1 cellular context compared by ENCODE assay signal in genomic region chr12:89525824-89526770, GRCh38.
TF ChIP-seq lines count a peak whose summit lies in the region.

POC1B (minus strand) TSS chr12:89526047; CDS start chr12:89525895, 152 bp downstream.

TF ChIP-seq in K562, 482 proteins besides CTCF, POLR2A, EP300 and RAD21 (continued from another document and continues in another):
- TF ChIP-seq ZMIZ1 (IDR thresholded peaks at IDR 0.05; ENCODE audit: low read depth in 2 of 2, low read length in 2 of 2) (peak in 1 of 2 experiments; percentile 89; a peak in 2 of 4 replicates), E2F8 (IDR thresholded peaks at IDR 0.05; ENCODE audit: low read depth, partially characterized antibody) (peak; percentile 83), POLR2AphosphoS2 (IDR thresholded peaks at IDR 0.05; ENCODE audit: low read length) (no peak), TCF3 (CRISPR knock-in tag; IDR thresholded peaks at IDR 0.05) (0 out of 2 replicates have a peak, but pooled peaks have one; percentile 17), EGR1 (conservative IDR thresholded peaks at IDR 0.05) (no peak), ZNF436 (CRISPR knock-in tag; IDR thresholded peaks at IDR 0.05) (no peak), GATAD2B (IDR thresholded peaks at IDR 0.05; ENCODE audit: borderline replicate concordance) (no peak), PHF8 (IDR thresholded peaks at IDR 0.05; ENCODE audit: borderline replicate concordance, low read length) (peak; percentile 47; the same call in 1 of the 2 replicates), MCM2 (IDR thresholded peaks at IDR 0.05; ENCODE audit: low read depth) (no peak), RBM39 (optimal IDR thresholded peaks at IDR 0.05; ENCODE audit: low read depth, low read length) (no peak), HLTF (IDR thresholded peaks at IDR 0.05) (peak; percentile 89; the same call in 1 of the 2 replicates), IFI16 (CRISPR knock-in tag; IDR thresholded peaks at IDR 0.05) (no peak), CREBBP (IDR thresholded peaks at IDR 0.05; ENCODE audit: low read depth, low read length) (no peak), RCOR1 (IDR thresholded peaks at IDR 0.05; ENCODE audit: borderline replicate concordance in 1 of 2, low read depth in 2 of 2, low read length in 2 of 2) (no peak; a peak in 1 of 4 replicates), KAT7 (CRISPR knock-in tag; IDR thresholded peaks at IDR 0.05; ENCODE audit: borderline replicate concordance) (no peak; the same call in 1 of the 2 replicates), LEF1 (IDR thresholded peaks at IDR 0.05) (0 out of 2 replicates have a peak, but pooled peaks have one; percentile 36), ZZZ3 (IDR thresholded peaks at IDR 0.05) (peak; percentile 79), TSC22D4 (tag; IDR thresholded peaks at IDR 0.05) (no peak), ZNF253 (CRISPR knock-in tag; conservative IDR thresholded peaks at IDR 0.05) (no peak), SNIP1 (IDR thresholded peaks at IDR 0.05; ENCODE audit: low read depth) (no peak), RFX7 (CRISPR knock-in tag; IDR thresholded peaks at IDR 0.05) (no peak), FOXO4 (CRISPR knock-in tag; IDR thresholded peaks at IDR 0.05) (no peak), ZNF23 (CRISPR knock-in tag; IDR thresholded peaks at IDR 0.05) (no peak), ARID4B (CRISPR knock-in tag; IDR thresholded peaks at IDR 0.05) (peak; percentile 56), MXI1 (IDR thresholded peaks at IDR 0.05; ENCODE audit: low read depth, low read length) (no peak), RBM14 (IDR thresholded peaks at IDR 0.05; ENCODE audit: borderline replicate concordance, insufficient read depth, low read depth, low read length) (0 out of 2 replicates have a peak, but pooled peaks have one; percentile 20), MYBL2 (IDR thresholded peaks at IDR 0.05; ENCODE audit: low read depth) (peak; percentile 36; the same call in 1 of the 2 replicates), MYBL2 (CRISPR knock-in tag; IDR thresholded peaks at IDR 0.05; ENCODE audit: borderline replicate concordance) (no peak), SAFB2 (IDR thresholded peaks at IDR 0.05; ENCODE audit: borderline replicate concordance, low read depth, low read length, severe bottlenecking) (no peak), TFAM (CRISPR knock-in tag; conservative IDR thresholded peaks at IDR 0.05) (no peak), ASH1L (IDR thresholded peaks at IDR 0.05; ENCODE audit: borderline replicate concordance, low read depth, partially characterized antibody) (no peak), ZNF449 (CRISPR knock-in tag; IDR thresholded peaks at IDR 0.05) (no peak), THRA (IDR thresholded peaks at IDR 0.05) (no peak), BHLHE40 (IDR thresholded peaks at IDR 0.05; ENCODE audit: low read length) (0 out of 2 replicates have a peak, but pooled peaks have one; percentile 12), CREB3L1 (IDR thresholded peaks at IDR 0.05; ENCODE audit: borderline replicate concordance, low read depth) (peak; percentile 51; the same call in 1 of the 2 replicates), CREB3 (tag; conservative IDR thresholded peaks at IDR 0.05; ENCODE audit: low read depth) (no peak), SRSF3 (IDR thresholded peaks at IDR 0.05; ENCODE audit: insufficient read depth, low read length) (no peak), DACH1 (IDR thresholded peaks at IDR 0.05; ENCODE audit: partially characterized antibody) (peak; percentile 23), EHMT2 (IDR thresholded peaks at IDR 0.05) (peak; percentile 52), PKNOX1 (IDR thresholded peaks at IDR 0.05) (peak; percentile 56), BRF1 (IDR thresholded peaks at IDR 0.05; ENCODE audit: borderline replicate concordance, extremely low read depth, insufficient read length) (no peak)
